In genomic region chr22:19730662-19731360, GRCh38 we compare ENCODE assay signal across 8 cellular contexts. TPM values are rescaled to one million over a fixed set of nuclear protein-coding genes. Genes with fewer than 3 reads are reported as not detected.
DNase-seq lines count a peak whose midpoint lies in the region; ATAC-seq and TF ChIP-seq lines count a peak whose summit lies in the region.

No MANE protein-coding gene starts in this region.

- 3 to 4% methylated on average over 42 to 48 of the region's 48 CpGs for WGBS in lung, 2 donors

- peak; percentile 94 for DNase-seq in NCI-H69 (lab: John Stamatoyannopoulos, UW)
- peak; percentile 87 for DNase-seq in activated CD4-positive, alpha-beta memory T cell treated with anti-CD3 and anti-CD28 coated beads for 36 hours
- peak; percentile 66 to 90 (median 77) for DNase-seq in dorsolateral prefrontal cortex
- DNase-seq in lung (ENCODE audit: low spot score) = peak; percentile 84
- DNase-seq in stimulated activated CD4-positive, alpha-beta T cell treated with anti-CD3 and anti-CD28 coated beads, Interleukin-4, amount 100 ng/mL, for 48 hours (ENCODE audit: low read depth in 2 of 2) = peak; percentile 79 to 86

- H3K4me1 ChIP-seq in BLaER1 treated with 17β-estradiol and CSF1 and Interleukin-3, amounts not matched to agents 10 nM and 100 nM = peaks cover 0 to 17% (median 2%) of the 10 kb centered on the region in 10 experiments; a peak in 6 of 20 replicates
- H3K4me1 ChIP-seq in lung (ENCODE audit: control insufficient read depth in 2 of 2, insufficient read depth in 2 of 2, low read length in 2 of 2) = no peaks in the 10 kb centered on the region

- H3K9me3 Mint-ChIP-seq in activated CD4-positive, alpha-beta memory T cell treated with anti-CD3 and anti-CD28 coated beads for 36 hours = no peaks in the 10 kb centered on the region

- no peak overlapping the region for H3K27ac Mint-ChIP-seq in activated CD4-positive, alpha-beta memory T cell treated with anti-CD3 and anti-CD28 coated beads for 36 hours

- peak overlapping the region; percentile 64 for H3K4me3 Mint-ChIP-seq in activated CD4-positive, alpha-beta memory T cell treated with anti-CD3 and anti-CD28 coated beads for 36 hours

- H3K9me3 ChIP-seq in BLaER1 treated with 17β-estradiol and CSF1 and Interleukin-3, amounts not matched to agents 10 nM and 100 nM (replicated peaks in 1 of 11) = no peaks in the 10 kb centered on the region
- H3K9me3 ChIP-seq in lung (ENCODE audit: control insufficient read depth in 2 of 2, insufficient read depth in 1 of 2, low read length in 1 of 2) = no peaks in the 10 kb centered on the region

- peaks cover 1% of the 10 kb centered on the region for H3K27me3 Mint-ChIP-seq in activated CD4-positive, alpha-beta memory T cell treated with anti-CD3 and anti-CD28 coated beads for 36 hours

- POLR2A ChIA-PET in activated CD4-positive, alpha-beta memory T cell treated with anti-CD3 and anti-CD28 coated beads for 36 hours (lab: Charles Lee) = interaction anchor here (1.0 kb wide), 1 partner anchor 125 kb away, joined by 3 read pairs; no protein-coding TSS in a partner anchor

- H3K4me2 ChIP-seq in BLaER1 treated with 17β-estradiol and CSF1 and Interleukin-3, amounts not matched to agents 10 nM and 100 nM = peak overlapping the region; percentile 79 to 92 (median 84)

- peak; percentile 78 for ATAC-seq in HG02759 (IDR thresholded peaks at IDR 0.05; ENCODE audit: unreplicated experiment)
- peak; percentile 81 for ATAC-seq in lung (ENCODE audit: insufficient read depth, low FRiP score)
- ATAC-seq in HG03520 (IDR thresholded peaks at IDR 0.05; ENCODE audit: unreplicated experiment) = no peak

- H3K36me3 ChIP-seq in BLaER1 treated with 17β-estradiol and CSF1 and Interleukin-3, amounts not matched to agents 10 nM and 100 nM = no peaks in the 10 kb centered on the region
- H3K36me3 ChIP-seq in lung (ENCODE audit: control insufficient read depth in 2 of 2, insufficient read depth in 2 of 2, low read length in 2 of 2) = no peaks in the 10 kb centered on the region

- intact Hi-C loops in activated CD4-positive, alpha-beta memory T cell treated with anti-CD3 and anti-CD28 coated beads for 36 hours (cut with micrococcal nuclease) = loop anchor here (1.0 to 5.0 kb wide), 4 partner anchors 36 to 216 kb away; no protein-coding TSS in a partner anchor
- intact Hi-C loops in dorsolateral prefrontal cortex (cut with DNase I) = loop anchor here (1.0 to 5.0 kb wide), 2 partner anchors 121 to 179 kb away; partner anchors contain the start of genes GNB1L (in 1 of the 2) and RTL10 (in 1 of the 2)

- H4K20me1 ChIP-seq in BLaER1 treated with 17β-estradiol and CSF1 and Interleukin-3, amounts not matched to agents 10 nM and 100 nM = peaks cover 0 to 45% (median 0%) of the 10 kb centered on the region in 11 experiments; a peak in 5 of 22 replicates

- peaks cover 2% of the 10 kb centered on the region for H3K4me1 Mint-ChIP-seq in activated CD4-positive, alpha-beta memory T cell treated with anti-CD3 and anti-CD28 coated beads for 36 hours (ENCODE audit: low read depth)

- H3K27ac ChIP-seq in BLaER1 treated with 17β-estradiol and CSF1 and Interleukin-3, amounts not matched to agents 10 nM and 100 nM = no peak overlapping the region
- H3K27ac ChIP-seq in dorsolateral prefrontal cortex = peak overlapping the region in 2 of 59 donors; percentile 4 to 52
- no peak overlapping the region for H3K27ac ChIP-seq in lung (ENCODE audit: low read depth in 1 of 2, low read length in 1 of 2)

- CTCF ChIA-PET in activated CD4-positive, alpha-beta memory T cell treated with anti-CD3 and anti-CD28 coated beads for 36 hours (lab: Charles Lee) = interaction anchor here (0.5 to 5.6 kb wide), 58 partner anchors 9 to 586 kb away, joined by 3 to 159 read pairs (median 5); partner anchors contain the start of genes COMT, ESS2, TBX1 and TXNRD2

- no peaks in the 10 kb centered on the region for H3K36me3 Mint-ChIP-seq in activated CD4-positive, alpha-beta memory T cell treated with anti-CD3 and anti-CD28 coated beads for 36 hours

- peak overlapping the region; percentile 38 to 70 (median 52) for H3K4me3 ChIP-seq in BLaER1 treated with 17β-estradiol and CSF1 and Interleukin-3, amounts not matched to agents 10 nM and 100 nM
- peak overlapping the region; percentile 14 to 64 (median 49) for H3K4me3 ChIP-seq in dorsolateral prefrontal cortex
- H3K4me3 ChIP-seq in lung = no peak overlapping the region

- H3K9ac ChIP-seq in BLaER1 treated with 17β-estradiol and CSF1 and Interleukin-3, amounts not matched to agents 10 nM and 100 nM = peak overlapping the region in 10 of 11 experiments; percentile 6 to 68 (median 52); a peak in 16 of 22 replicates

- peaks cover 5 to 26% (median 15%) of the 10 kb centered on the region in 11 experiments; a peak in 18 of 22 replicates for H3K27me3 ChIP-seq in BLaER1 treated with 17β-estradiol and CSF1 and Interleukin-3, amounts not matched to agents 10 nM and 100 nM
- H3K27me3 ChIP-seq in dorsolateral prefrontal cortex (no peaks in the 10 kb centered on the region), lung (ENCODE audit: control insufficient read depth, insufficient read depth) (no peaks in the 10 kb centered on the region)

- TF ChIP-seq CTCF in dorsolateral prefrontal cortex (IDR thresholded peaks at IDR 0.05 in 54 of 56, conservative IDR thresholded peaks at IDR 0.05 in 2 of 56; ENCODE audit: low read depth in 1 of 56, partially characterized antibody in 56 of 56) = peak; percentile 85 to 99 (median 96)
- peak; percentile 94 for TF ChIP-seq CTCF in lung (IDR thresholded peaks at IDR 0.05; ENCODE audit: control extremely low read depth, extremely low read depth)

RNA-seq across cellular contexts. Expression of gene GP1BB, which starts 7.5 kb away (rescaled TPM):
- not detected for total RNA-seq in activated CD4-positive, alpha-beta memory T cell treated with anti-CD3 and anti-CD28 coated beads for 36 hours
- total RNA-seq in dorsolateral prefrontal cortex (10 to 100 TPM in 55 of 120 experiments, 1 to 10 TPM in 28, under 1 TPM in 1, not detected in 36; 0.95 to 53.7 (median 14.7) TPM), lung (1 to 10 TPM; 4.0 to 5.5 TPM)
- polyA plus RNA-seq in lung = 1 to 10 TPM; 1.9 to 2.8 TPM

RNA-seq across cellular contexts. Expression of gene SEPTIN5, which starts 16.5 kb away (rescaled TPM):
- total RNA-seq in activated CD4-positive, alpha-beta memory T cell treated with anti-CD3 and anti-CD28 coated beads for 36 hours = under 1 TPM; 0.41 to 0.43 TPM
- total RNA-seq in dorsolateral prefrontal cortex (100 to 1,000 TPM in 119 of 120 experiments, 10 to 100 TPM in 1; 92.1 to 538 (median 349) TPM), lung (10 to 100 TPM; 16.7 to 32.5 TPM)
- 10 to 100 TPM; 10.4 to 11.8 TPM for polyA plus RNA-seq in lung

RNA-seq across cellular contexts. Expression of gene TBX1, which starts 29.8 kb away (rescaled TPM):
- not detected for total RNA-seq in activated CD4-positive, alpha-beta memory T cell treated with anti-CD3 and anti-CD28 coated beads for 36 hours
- total RNA-seq in dorsolateral prefrontal cortex (1 to 10 TPM in 44 of 120 experiments, under 1 TPM in 62, not detected in 14; 0.24 to 3.0 (median 0.91) TPM), lung (10 to 100 TPM in 1 of 2 donors, 1 to 10 TPM in 1; 3.4 to 19.3 TPM)
- 1 to 10 TPM; 2.3 to 5.6 TPM for polyA plus RNA-seq in lung

Comparison
In these comparisons a context has a peak if more than half of its experiments do, and no peak if none do; other contexts are left out.
1. RNA of gene SEPTIN5, which starts 16.5 kb away (total RNA-seq): 92.1 to 538 TPM in dorsolateral prefrontal cortex and 16.7 to 32.5 TPM in lung; 0.41 to 0.43 TPM in activated CD4-positive, alpha-beta memory T cell treated with anti-CD3 and anti-CD28 coated beads for 36 hours; every median in the first group is over 10 times any median in the second.
2. Peak in every context shown above with its lines, with median percentiles within 50 percentile points of each other: DNase-seq.